ENCODE assay signal across 8 cellular contexts in genomic region chr11:9757809-9758675, GRCh38.
A peak's percentile ranks its signal among the peaks of the same experiment; 100 is the strongest.
DNase-seq lines count a peak whose midpoint lies in the region; ATAC-seq and TF ChIP-seq lines count a peak whose summit lies in the region.

No MANE protein-coding gene starts in this region.

- H3K27me3 ChIP-seq in vagina: no peaks in the 10 kb centered on the region

- no peaks in the 10 kb centered on the region for H3K9me3 ChIP-seq in vagina

- H3K4me1 ChIP-seq in vagina: peaks cover 81% of the 10 kb centered on the region

- intact Hi-C loops in left ventricle myocardium superior (cut with micrococcal nuclease) (loop anchor here (5.0 to 10.0 kb wide), 2 partner anchors 214 to 567 kb away; no protein-coding TSS in a partner anchor), vagina (cut with DNase I) (loop anchor here (5.0 to 10.0 kb wide), 3 partner anchors 143 to 549 kb away; partner anchors contain the start of gene ADM)

- DNase-seq in GM12865 (ENCODE audit: low read depth) (peak; percentile 94), NCI-H1105 (lab: John Stamatoyannopoulos, UW) (peak; percentile 73), T-helper 1 cell (peak; percentile 87 to 90 (median 88)), amniotic epithelial cell (ENCODE audit: low read depth) (peak; percentile 54), left ventricle myocardium superior (peak; percentile 95), putamen (ENCODE audit: low spot score) (peak; percentile 83), vagina (ENCODE audit: extremely low spot score in 2 of 2) (no peak)

- H3K4me3 ChIP-seq in GM12865 (ENCODE audit: low read depth, low read length) (peak overlapping the region; percentile 89), vagina (peak overlapping the region; percentile 65 to 75)

- peak in 1 of 2 donors; percentile 30 for TF ChIP-seq POLR2A in vagina (IDR thresholded peaks at IDR 0.05)

- H3K36me3 ChIP-seq in vagina: no peaks in the 10 kb centered on the region

- peak; percentile 48 for ATAC-seq in HG02571 (IDR thresholded peaks at IDR 0.05; ENCODE audit: unreplicated experiment)
- ATAC-seq in left ventricle myocardium superior: peak; percentile 72

- H3K27ac ChIP-seq in vagina: peak overlapping the region; percentile 99

- TF ChIP-seq CTCF in GM12865 (IDR thresholded peaks at IDR 0.05; ENCODE audit: insufficient read depth, low read depth, low read length, missing control alignments) (peak; percentile 85), vagina (IDR thresholded peaks at IDR 0.05) (peak; percentile 63 to 80 (median 68))

Comparison
In these comparisons a context has a peak if more than half of its experiments do, and no peak if none do; other contexts are left out.
1. DNase-seq: peak in GM12865 (single experiment), NCI-H1105 (single experiment), T-helper 1 cell (5 of 5), amniotic epithelial cell (single experiment), left ventricle myocardium superior (single experiment) and putamen (single experiment); none in vagina (0 of 2).